ENCODE assay signal across 8 cellular contexts in genomic region chr21:42593007-42593814, GRCh38.
DNase-seq lines count a peak whose midpoint lies in the region; ATAC-seq and TF ChIP-seq lines count a peak whose summit lies in the region.

No MANE protein-coding gene starts in this region.

- 19% methylated on average over 33 of the region's 33 CpGs for WGBS in liver

- TF ChIP-seq RAD21 in liver (IDR thresholded peaks at IDR 0.05): peak; percentile 84 to 86

- H3K27me3 ChIP-seq in liver (ENCODE audit: control insufficient read depth in 4 of 4, insufficient read depth in 4 of 4, low read length in 3 of 4): no peaks in the 10 kb centered on the region

- TF ChIP-seq CTCF in liver (IDR thresholded peaks at IDR 0.05; ENCODE audit: low read depth, low read length, missing input control): peak; percentile 80

- peak; percentile 20 for DNase-seq in NCI-H2196 (lab: John Stamatoyannopoulos, UW; ENCODE audit: unreplicated experiment)
- DNase-seq in NCI-H2196 treated with DMSO at 0.1 percent for 48 hours (lab: John Stamatoyannopoulos, UW; ENCODE audit: unreplicated experiment): no peak
- DNase-seq in NCI-H2227 (lab: John Stamatoyannopoulos, UW; ENCODE audit: unreplicated experiment): peak; percentile 69
- DNase-seq in cerebellar cortex (ENCODE audit: low spot score): peak; percentile 79
- peak; percentile 71 for DNase-seq in stimulated activated CD4-positive, alpha-beta T cell treated with anti-CD3 and anti-CD28 coated beads, Interleukin-4, amount 100 ng/mL, for 1 hour

- H3K27ac ChIP-seq in liver (ENCODE audit: low read depth in 1 of 2, low read length in 2 of 2): peak overlapping the region; percentile 80 to 89

- H3K4me1 ChIP-seq in liver (ENCODE audit: control insufficient read depth in 4 of 4, insufficient read depth in 4 of 4, low read length in 3 of 4): peaks cover 0 to 7% (median 2%) of the 10 kb centered on the region in 4 donors

- ATAC-seq in activated CD4-positive, CD25-positive, alpha-beta regulatory T cell treated with anti-CD3 and anti-CD28 coated beads, Interleukin-2, amount 50 U/mL, for 24 hours: peak; percentile 86 to 90
- no peak for ATAC-seq in GM21360 (IDR thresholded peaks at IDR 0.05; ENCODE audit: unreplicated experiment)

- H3K9ac ChIP-seq in liver (ENCODE audit: low read depth in 1 of 2, low read length in 2 of 2): no peak overlapping the region

- H3K4me3 ChIP-seq in liver (ENCODE audit: low read depth in 1 of 3, low read length in 3 of 3): peak overlapping the region in 1 of 3 donors; percentile 43

- H3K36me3 ChIP-seq in liver (ENCODE audit: control insufficient read depth in 4 of 4, insufficient read depth in 3 of 4, low read depth in 1 of 4, low read length in 3 of 4): no peaks in the 10 kb centered on the region

- H3K9me3 ChIP-seq in liver (ENCODE audit: control insufficient read depth in 4 of 4, low read length in 3 of 4): no peaks in the 10 kb centered on the region

TF ChIP-seq in liver, 16 proteins besides CTCF, POLR2A, EP300 and RAD21:
- TF ChIP-seq, protein P1, sequence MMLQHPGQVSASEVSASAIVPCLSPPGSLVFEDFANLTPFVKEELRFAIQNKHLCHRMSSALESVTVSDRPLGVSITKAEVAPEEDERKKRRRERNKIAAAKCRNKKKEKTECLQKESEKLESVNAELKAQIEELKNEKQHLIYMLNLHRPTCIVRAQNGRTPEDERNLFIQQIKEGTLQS (IDR thresholded peaks at IDR 0.05): no peak
- TF ChIP-seq FOXA2 (IDR thresholded peaks at IDR 0.05) (no peak), EGR1 (IDR thresholded peaks at IDR 0.05; ENCODE audit: low read depth in 2 of 2) (no peak), SP1 (IDR thresholded peaks at IDR 0.05) (no peak), YY1 (IDR thresholded peaks at IDR 0.05) (no peak), HNF4G (IDR thresholded peaks at IDR 0.05) (no peak), JUND (IDR thresholded peaks at IDR 0.05) (no peak), RXRA (IDR thresholded peaks at IDR 0.05) (no peak), HNF4A (conservative IDR thresholded peaks at IDR 0.05) (no peak), MAX (IDR thresholded peaks at IDR 0.05) (no peak), FOXA1 (IDR thresholded peaks at IDR 0.05) (no peak), GABPA (IDR thresholded peaks at IDR 0.05 in 1 of 2, conservative IDR thresholded peaks at IDR 0.05 in 1 of 2) (no peak), NR2F2 (IDR thresholded peaks at IDR 0.05) (no peak), TAF1 (conservative IDR thresholded peaks at IDR 0.05) (no peak)
- TF ChIP-seq, protein P2, sequence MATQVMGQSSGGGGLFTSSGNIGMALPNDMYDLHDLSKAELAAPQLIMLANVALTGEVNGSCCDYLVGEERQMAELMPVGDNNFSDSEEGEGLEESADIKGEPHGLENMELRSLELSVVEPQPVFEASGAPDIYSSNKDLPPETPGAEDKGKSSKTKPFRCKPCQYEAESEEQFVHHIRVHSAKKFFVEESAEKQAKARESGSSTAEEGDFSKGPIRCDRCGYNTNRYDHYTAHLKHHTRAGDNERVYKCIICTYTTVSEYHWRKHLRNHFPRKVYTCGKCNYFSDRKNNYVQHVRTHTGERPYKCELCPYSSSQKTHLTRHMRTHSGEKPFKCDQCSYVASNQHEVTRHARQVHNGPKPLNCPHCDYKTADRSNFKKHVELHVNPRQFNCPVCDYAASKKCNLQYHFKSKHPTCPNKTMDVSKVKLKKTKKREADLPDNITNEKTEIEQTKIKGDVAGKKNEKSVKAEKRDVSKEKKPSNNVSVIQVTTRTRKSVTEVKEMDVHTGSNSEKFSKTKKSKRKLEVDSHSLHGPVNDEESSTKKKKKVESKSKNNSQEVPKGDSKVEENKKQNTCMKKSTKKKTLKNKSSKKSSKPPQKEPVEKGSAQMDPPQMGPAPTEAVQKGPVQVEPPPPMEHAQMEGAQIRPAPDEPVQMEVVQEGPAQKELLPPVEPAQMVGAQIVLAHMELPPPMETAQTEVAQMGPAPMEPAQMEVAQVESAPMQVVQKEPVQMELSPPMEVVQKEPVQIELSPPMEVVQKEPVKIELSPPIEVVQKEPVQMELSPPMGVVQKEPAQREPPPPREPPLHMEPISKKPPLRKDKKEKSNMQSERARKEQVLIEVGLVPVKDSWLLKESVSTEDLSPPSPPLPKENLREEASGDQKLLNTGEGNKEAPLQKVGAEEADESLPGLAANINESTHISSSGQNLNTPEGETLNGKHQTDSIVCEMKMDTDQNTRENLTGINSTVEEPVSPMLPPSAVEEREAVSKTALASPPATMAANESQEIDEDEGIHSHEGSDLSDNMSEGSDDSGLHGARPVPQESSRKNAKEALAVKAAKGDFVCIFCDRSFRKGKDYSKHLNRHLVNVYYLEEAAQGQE (IDR thresholded peaks at IDR 0.05): no peak
- TF ChIP-seq, protein P3, sequence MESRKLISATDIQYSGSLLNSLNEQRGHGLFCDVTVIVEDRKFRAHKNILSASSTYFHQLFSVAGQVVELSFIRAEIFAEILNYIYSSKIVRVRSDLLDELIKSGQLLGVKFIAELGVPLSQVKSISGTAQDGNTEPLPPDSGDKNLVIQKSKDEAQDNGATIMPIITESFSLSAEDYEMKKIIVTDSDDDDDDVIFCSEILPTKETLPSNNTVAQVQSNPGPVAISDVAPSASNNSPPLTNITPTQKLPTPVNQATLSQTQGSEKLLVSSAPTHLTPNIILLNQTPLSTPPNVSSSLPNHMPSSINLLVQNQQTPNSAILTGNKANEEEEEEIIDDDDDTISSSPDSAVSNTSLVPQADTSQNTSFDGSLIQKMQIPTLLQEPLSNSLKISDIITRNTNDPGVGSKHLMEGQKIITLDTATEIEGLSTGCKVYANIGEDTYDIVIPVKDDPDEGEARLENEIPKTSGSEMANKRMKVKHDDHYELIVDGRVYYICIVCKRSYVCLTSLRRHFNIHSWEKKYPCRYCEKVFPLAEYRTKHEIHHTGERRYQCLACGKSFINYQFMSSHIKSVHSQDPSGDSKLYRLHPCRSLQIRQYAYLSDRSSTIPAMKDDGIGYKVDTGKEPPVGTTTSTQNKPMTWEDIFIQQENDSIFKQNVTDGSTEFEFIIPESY (IDR thresholded peaks at IDR 0.05): no peak
